Comparison of ENCODE assay signal across 11 cellular contexts in the genomic region with DNA sequence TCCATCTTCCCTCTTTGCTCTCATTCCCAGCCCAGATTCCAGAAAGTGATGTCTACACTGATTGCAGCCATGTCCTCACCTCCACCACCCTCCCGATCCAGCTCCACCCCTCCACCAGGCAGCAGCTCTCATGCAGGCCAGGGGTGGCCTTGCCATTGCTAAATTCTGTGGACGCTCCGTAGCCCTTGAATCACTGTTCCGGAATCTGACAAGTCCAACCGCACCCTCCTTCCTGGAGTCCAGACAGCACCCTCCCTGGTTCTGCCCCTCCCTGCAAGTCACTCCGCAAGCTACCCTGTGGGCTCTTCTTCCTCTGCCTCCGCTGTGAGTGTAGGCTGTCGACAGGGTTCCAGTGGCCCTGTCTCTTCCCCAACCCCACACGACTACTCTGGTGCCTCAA. TPM values are rescaled to one million over a fixed set of nuclear protein-coding genes. Genes with fewer than 3 reads are reported as not detected.
DNase-seq lines count a peak whose midpoint lies in the region; ATAC-seq and TF ChIP-seq lines count a peak whose summit lies in the region.
"Had no signal": no experiment of that assay in that cellular context is flagged by ENCODE, and none has a peak within 500 bp of the region (broad histone marks: within the 10 kb centered on the region; RNA-seq: fewer than 3 reads in every experiment).

No MANE protein-coding gene starts in this region.

- WGBS in mesenchymal stem cell, result 82% methylated on average over 6 of the region's 9 CpGs

- intact Hi-C loops in upper lobe of right lung (cut with DNase I), result no loop called here

- H3K4ac ChIP-seq in mesenchymal stem cell (ENCODE audit: low read depth in 1 of 2, low read length in 2 of 2), result peak overlapping the region in 1 of 2 experiments; percentile 31

- TF ChIP-seq CTCF in epithelial cell of esophagus (IDR thresholded peaks at IDR 0.05; ENCODE audit: insufficient read depth, low read depth, low read length, missing control alignments), result no peak
- TF ChIP-seq CTCF in upper lobe of right lung (IDR thresholded peaks at IDR 0.05), result no peak

- no peak overlapping the region for H4K8ac ChIP-seq in mesenchymal stem cell (ENCODE audit: low read length)

- H3K4me1 ChIP-seq in mesenchymal stem cell (ENCODE audit: control insufficient read depth, insufficient read depth, low read depth, low read length), result peaks cover 49% of the 10 kb centered on the region
- peaks cover 22% of the 10 kb centered on the region for H3K4me1 ChIP-seq in upper lobe of right lung

- H3K27me3 ChIP-seq in mesenchymal stem cell (ENCODE audit: control insufficient read depth in 1 of 2, insufficient read depth in 1 of 2, low read length in 2 of 2) (peaks cover 0 to 57% of the 10 kb centered on the region in 2 experiments), upper lobe of right lung (no peaks in the 10 kb centered on the region)

- no peak overlapping the region for H3K14ac ChIP-seq in mesenchymal stem cell (ENCODE audit: low read length in 2 of 2)

- H3K79me1 ChIP-seq in mesenchymal stem cell (replicated peaks; ENCODE audit: low read length, poor library complexity, severe bottlenecking), result no peaks in the 10 kb centered on the region

- ATAC-seq in upper lobe of right lung (peak; percentile 16), GM18502 (IDR thresholded peaks at IDR 0.05; ENCODE audit: poor library complexity, unreplicated experiment) (no peak)

- no peak overlapping the region for H2BK5ac ChIP-seq in mesenchymal stem cell (ENCODE audit: low read depth, low read length, poor library complexity, severe bottlenecking)

- H3K23ac ChIP-seq in mesenchymal stem cell (ENCODE audit: low read length in 2 of 2), result no peak overlapping the region

- H3K9me3 ChIP-seq in mesenchymal stem cell (ENCODE audit: control insufficient read depth, low read length) (no peaks in the 10 kb centered on the region), upper lobe of right lung (no peaks in the 10 kb centered on the region)

- H2BK12ac ChIP-seq in mesenchymal stem cell (ENCODE audit: low read length in 2 of 2), result peak overlapping the region; percentile 30 to 48

- H2BK15ac ChIP-seq in mesenchymal stem cell (ENCODE audit: low read depth, poor library complexity, severe bottlenecking), result no peak overlapping the region

- no peak overlapping the region for H2AFZ ChIP-seq in mesenchymal stem cell (ENCODE audit: low read depth, low read length)

- no peak overlapping the region for H2BK120ac ChIP-seq in mesenchymal stem cell (ENCODE audit: low read depth, low read length)

- no peak overlapping the region for H4K91ac ChIP-seq in mesenchymal stem cell (ENCODE audit: low read length)

- peak overlapping the region in 1 of 2 experiments; percentile 18 for H3K18ac ChIP-seq in mesenchymal stem cell (ENCODE audit: low read depth in 1 of 2, low read length in 2 of 2)

- peak overlapping the region; percentile 78 for H3K9ac ChIP-seq in mesenchymal stem cell (ENCODE audit: low read length)

- DNase-seq in LHCN-M2 (ENCODE audit: low read depth) (peak; percentile 74), epithelial cell of esophagus (ENCODE audit: low read depth) (peak; percentile 91), mesenchymal stem cell (no peak), upper lobe of right lung (no peak), dermis blood vessel endothelial cell (no peak), NCI-H748 (lab: John Stamatoyannopoulos, UW; ENCODE audit: unreplicated experiment) (no peak)
- DNase-seq in activated naive CD4-positive, alpha-beta T cell treated with anti-CD3 and anti-CD28 coated beads, Interleukin-2, amount 50 U/mL, for 16 hours, result no peak
- DNase-seq: cerebellar nuclear complex, NCI-H446 treated with DMSO at 0.1 percent for 48 hours, T-helper 1 cell had no signal

- H3K36me3 ChIP-seq in mesenchymal stem cell (ENCODE audit: control insufficient read depth in 1 of 2, insufficient read depth in 2 of 2, low read depth in 1 of 2, low read length in 2 of 2), result peaks cover 0 to 73% of the 10 kb centered on the region in 2 experiments
- peaks cover 32% of the 10 kb centered on the region for H3K36me3 ChIP-seq in upper lobe of right lung

- H3K4me2 ChIP-seq in mesenchymal stem cell (ENCODE audit: low read length, poor library complexity, severe bottlenecking), result no peak overlapping the region

- H3K4me3 ChIP-seq in epithelial cell of esophagus (ENCODE audit: low read length) (no peak overlapping the region), mesenchymal stem cell (ENCODE audit: insufficient read depth in 1 of 2, low read depth in 1 of 2, low read length in 2 of 2) (no peak overlapping the region), upper lobe of right lung (no peak overlapping the region)

- no peak overlapping the region for H3K27ac ChIP-seq in mesenchymal stem cell (ENCODE audit: low read length, poor library complexity, severe bottlenecking)
- no peak overlapping the region for H3K27ac ChIP-seq in upper lobe of right lung

- H2AK5ac ChIP-seq in mesenchymal stem cell (ENCODE audit: low read length, severe bottlenecking), result no peak overlapping the region

RNA-seq across cellular contexts. Expression of a gene that starts 26.2 kb away (rescaled TPM):
- under 0.01 and 0.06 TPM in 2 replicates for total RNA-seq in LHCN-M2 (2014; rRNA removed)
- polyA plus RNA-seq in LHCN-M2 (2012), result 0.09 TPM
- polyA plus RNA-seq in mesenchymal stem cell (2013, experiment 1 of 2), result 3.9 TPM
- 3.2 TPM for polyA plus RNA-seq in mesenchymal stem cell (2013, experiment 2 of 2)
- 162 TPM for total RNA-seq in upper lobe of right lung
- total RNA-seq in dermis blood vessel endothelial cell, result 4.6 and 4.8 TPM in 2 replicates

RNA-seq across cellular contexts. Expression of a gene that starts 44.7 kb away (rescaled TPM):
- 0.13 TPM in 1 of 2 replicates, not detected in the other for total RNA-seq in LHCN-M2 (2014; rRNA removed)
- 0.05 TPM for polyA plus RNA-seq in LHCN-M2 (2012)
- polyA plus RNA-seq in mesenchymal stem cell (2013, experiment 1 of 2), result 0.17 TPM
- 0.10 TPM for polyA plus RNA-seq in mesenchymal stem cell (2013, experiment 2 of 2)
- total RNA-seq in upper lobe of right lung, result 0.61 TPM
- total RNA-seq in dermis blood vessel endothelial cell, result 0.34 TPM in 1 of 2 replicates, not detected in the other

RNA-seq across cellular contexts. Expression of a gene that starts 45.1 kb away (rescaled TPM):
- total RNA-seq in LHCN-M2 (2014; rRNA removed) (29.8 and 34.7 TPM in 2 replicates), upper lobe of right lung (78.1 TPM), dermis blood vessel endothelial cell (13.4 and 20.5 TPM in 2 replicates)
- polyA plus RNA-seq in LHCN-M2 (2012), result 71.0 TPM
- 68.3 TPM for polyA plus RNA-seq in mesenchymal stem cell (2013, experiment 1 of 2)
- 66.3 TPM for polyA plus RNA-seq in mesenchymal stem cell (2013, experiment 2 of 2)

RNA-seq across cellular contexts. Expression of a gene that starts 47.1 kb away (rescaled TPM):
- total RNA-seq in LHCN-M2 (2014; rRNA removed) (8.4 and 8.9 TPM in 2 replicates), upper lobe of right lung (4.3 TPM), dermis blood vessel endothelial cell (6.9 and 8.3 TPM in 2 replicates)
- polyA plus RNA-seq in LHCN-M2 (2012), result 6.7 TPM
- 4.3 TPM for polyA plus RNA-seq in mesenchymal stem cell (2013, experiment 1 of 2)
- polyA plus RNA-seq in mesenchymal stem cell (2013, experiment 2 of 2), result 4.3 TPM

Comparison
In these comparisons a context has a peak if more than half of its experiments do, and no peak if none do; other contexts are left out.
1. DNase-seq: peak in LHCN-M2 (single experiment) and epithelial cell of esophagus (single experiment); none in mesenchymal stem cell (single experiment), upper lobe of right lung (single experiment), dermis blood vessel endothelial cell (single experiment), activated naive CD4-positive, alpha-beta T cell treated with anti-CD3 and anti-CD28 coated beads, Interleukin-2, amount 50 U/mL, for 16 hours (single experiment) and NCI-H748 (single experiment).
2. RNA of a gene that starts 26.2 kb away (total RNA-seq): 162 TPM in upper lobe of right lung (single experiment); 4.6 to 4.8 TPM in dermis blood vessel endothelial cell and under 0.01 to 0.06 TPM in LHCN-M2; every median in the first group is over 10 times any median in the second.